In genomic region chr2:23533014-23533730, GRCh38 we compare ENCODE assay signal across 12 cellular contexts.
DNase-seq lines count a peak whose midpoint lies in the region; ATAC-seq and TF ChIP-seq lines count a peak whose summit lies in the region.
"Had no signal": no experiment of that assay in that cellular context is flagged by ENCODE, and none has a peak within 500 bp of the region (broad histone marks: within the 10 kb centered on the region; RNA-seq: fewer than 3 reads in every experiment).

No MANE protein-coding gene starts in this region.

- H3K4me1 ChIP-seq in A673 (ENCODE audit: insufficient read depth, low read length, poor library complexity, severe bottlenecking) (peaks cover 29% of the 10 kb centered on the region), SJCRH30 (peaks cover 46% of the 10 kb centered on the region)

- H3K27me3 ChIP-seq in A673 (replicated peaks; ENCODE audit: insufficient read depth, low read depth, low read length, poor library complexity): no peaks in the 10 kb centered on the region
- no peaks in the 10 kb centered on the region for H3K27me3 ChIP-seq in SJCRH30
- H3K27me3 ChIP-seq: vagina had no signal

- H3K36me3 ChIP-seq in A673 (ENCODE audit: insufficient read depth, low read length, poor library complexity, severe bottlenecking) (no peaks in the 10 kb centered on the region), SJCRH30 (no peaks in the 10 kb centered on the region)
- H3K36me3 ChIP-seq: vagina had no signal

- DNase-seq in A673 (ENCODE audit: low spot score) (peak; percentile 34), SJCRH30 (peak; percentile 81 to 87), left kidney (ENCODE audit: low read depth, low spot score) (peak; percentile 68), LoVo (ENCODE audit: low spot score) (no peak), midbrain (lab: John Stamatoyannopoulos, UW) (no peak)
- DNase-seq: DMS53, kidney had no signal

- CTCF ChIA-PET in A673 (lab: Charles Lee): no interaction called here

- TF ChIP-seq CTCF in A673 (conservative IDR thresholded peaks at IDR 0.05; ENCODE audit: low read depth, low read length): no peak

- POLR2A ChIA-PET in A673 (lab: Charles Lee; ENCODE audit: low non-redundant PET): no interaction called here

- H3K27ac ChIP-seq in A673 (ENCODE audit: low read depth, low read length, poor library complexity, severe bottlenecking) (peak overlapping the region; percentile 69), SJCRH30 (peak overlapping the region; percentile 88)
- H3K27ac ChIP-seq: HL-60 had no signal

- no TSS peak for BruUV-seq in A673 (replicated peaks; lab: Mats Ljungman, UMichigan)

- intact Hi-C loops in A673 (cut with micrococcal nuclease; ENCODE audit: unreplicated experiment): no loop called here

- H3K4me3 ChIP-seq in A673 (ENCODE audit: low read depth, low read length, poor library complexity, severe bottlenecking) (no peak overlapping the region), SJCRH30 (peak overlapping the region; percentile 56)
- H3K4me3 ChIP-seq: vagina had no signal

- ATAC-seq in GM19395 (IDR thresholded peaks at IDR 0.05; ENCODE audit: unreplicated experiment) (peak; percentile 7), HG02840 (IDR thresholded peaks at IDR 0.05; ENCODE audit: low FRiP score, unreplicated experiment) (no peak), HG03097 (IDR thresholded peaks at IDR 0.05; ENCODE audit: low FRiP score, unreplicated experiment) (no peak)

- H3K9me3 ChIP-seq in A673 (ENCODE audit: low read depth, low read length, poor library complexity, severe bottlenecking) (no peaks in the 10 kb centered on the region), SJCRH30 (replicated peaks) (no peaks in the 10 kb centered on the region)
- H3K9me3 ChIP-seq: vagina had no signal

Comparison
In these comparisons a context has a peak if more than half of its experiments do, and no peak if none do; other contexts are left out.
1. DNase-seq: peak in A673 (single experiment), SJCRH30 (2 of 2) and left kidney (single experiment); none in LoVo (single experiment) and midbrain (single experiment).